Comparison of ENCODE assay signal across 28 cellular contexts in genomic region chr2:54862742-54863141, GRCh38.
"Had no signal": no experiment of that assay in that cellular context is flagged by ENCODE, and none has a peak within 500 bp of the region (broad histone marks: within the 10 kb centered on the region; RNA-seq: fewer than 3 reads in every experiment).

No MANE protein-coding gene starts in this region.

- H3K27me3 ChIP-seq: neural progenitor cell, ovary, right lobe of liver, sigmoid colon, stomach, thyroid gland, tibial nerve, upper lobe of left lung, vagina had no signal

- H3K4me1 ChIP-seq: neural progenitor cell, parathyroid adenoma, psoas muscle, sigmoid colon, stomach, thyroid gland, tibial nerve, upper lobe of left lung had no signal

- H3K27ac ChIP-seq: neural progenitor cell, ovary, parathyroid adenoma, psoas muscle, right lobe of liver, sigmoid colon, stomach, thoracic aorta, thyroid gland, tibial nerve, upper lobe of left lung, vagina had no signal

- H3K36me3 ChIP-seq: neural progenitor cell, ovary, right lobe of liver, sigmoid colon, stomach, thoracic aorta, thyroid gland, tibial nerve, upper lobe of left lung, vagina had no signal

- H3K4me3 ChIP-seq: neural progenitor cell, ovary, psoas muscle, right lobe of liver, sigmoid colon, stomach, thoracic aorta, thyroid gland, tibial nerve, upper lobe of left lung, vagina had no signal

- H3K27me3 Mint-ChIP-seq: naive thymus-derived CD8-positive, alpha-beta T cell; progenitor cell of endocrine pancreas; stimulated activated naive B cell treated with anti-CD40 and anti-IgM and Interleukin-4, amounts not matched to agents 10 μg/mL and 1 μg/mL and 100 μg/mL, for 72 hours; stimulated activated naive CD8-positive, alpha-beta T cell treated with anti-CD3 and anti-CD28 coated beads, Interleukin-15, Interleukin-2, amounts not matched to agents 100 ng/mL and 50 ng/mL, for 24 hours had no signal

- ATAC-seq: naive thymus-derived CD8-positive, alpha-beta T cell; psoas muscle; right cardiac atrium; right lobe of liver; stimulated activated effector memory CD8-positive, alpha-beta T cell treated with anti-CD3 and anti-CD28 coated beads, Interleukin-12 subunit alpha, Interleukin-12 subunit beta, amount 100 ng/mL, for 72 hours; stimulated activated naive B cell treated with anti-CD40 and anti-IgM and Interleukin-4, amounts not matched to agents 10 μg/mL and 1 μg/mL and 100 μg/mL, for 72 hours had no signal

- H3K27ac Mint-ChIP-seq: naive thymus-derived CD8-positive, alpha-beta T cell; neural progenitor cell; progenitor cell of endocrine pancreas; stimulated activated effector memory CD8-positive, alpha-beta T cell treated with anti-CD3 and anti-CD28 coated beads, Interleukin-12 subunit alpha, Interleukin-12 subunit beta, amount 100 ng/mL, for 72 hours; stimulated activated naive B cell treated with anti-CD40 and anti-IgM and Interleukin-4, amounts not matched to agents 10 μg/mL and 1 μg/mL and 100 μg/mL, for 72 hours; stimulated activated naive CD8-positive, alpha-beta T cell treated with anti-CD3 and anti-CD28 coated beads, Interleukin-15, Interleukin-2, amounts not matched to agents 100 ng/mL and 50 ng/mL, for 24 hours had no signal

- H3K9me3 Mint-ChIP-seq: neural progenitor cell; stimulated activated effector memory CD8-positive, alpha-beta T cell treated with anti-CD3 and anti-CD28 coated beads, Interleukin-12 subunit alpha, Interleukin-12 subunit beta, amount 100 ng/mL, for 72 hours; stimulated activated naive B cell treated with anti-CD40 and anti-IgM and Interleukin-4, amounts not matched to agents 10 μg/mL and 1 μg/mL and 100 μg/mL, for 72 hours; stimulated activated naive CD8-positive, alpha-beta T cell treated with anti-CD3 and anti-CD28 coated beads, Interleukin-15, Interleukin-2, amounts not matched to agents 100 ng/mL and 50 ng/mL, for 24 hours had no signal

- H3K36me3 Mint-ChIP-seq: neural progenitor cell; stimulated activated effector memory CD8-positive, alpha-beta T cell treated with anti-CD3 and anti-CD28 coated beads, Interleukin-12 subunit alpha, Interleukin-12 subunit beta, amount 100 ng/mL, for 72 hours; stimulated activated naive B cell treated with anti-CD40 and anti-IgM and Interleukin-4, amounts not matched to agents 10 μg/mL and 1 μg/mL and 100 μg/mL, for 72 hours had no signal

- H3K9ac ChIP-seq: neural progenitor cell, parathyroid adenoma had no signal

- H3K9me3 ChIP-seq: ovary, psoas muscle, right lobe of liver, stomach, thoracic aorta, thyroid gland, tibial nerve, upper lobe of left lung, vagina had no signal

- H3K4me2 ChIP-seq: neural progenitor cell had no signal

- H3K79me2 ChIP-seq: parathyroid adenoma had no signal

- H3K4me1 Mint-ChIP-seq: neural progenitor cell; stimulated activated effector memory CD8-positive, alpha-beta T cell treated with anti-CD3 and anti-CD28 coated beads, Interleukin-12 subunit alpha, Interleukin-12 subunit beta, amount 100 ng/mL, for 72 hours had no signal

- DNase-seq: naive thymus-derived CD8-positive, alpha-beta T cell; occipital lobe; ovary; posterior cingulate gyrus; psoas muscle; right cardiac atrium; right lobe of liver; sigmoid colon; small intestine; stimulated activated CD4-positive, alpha-beta T cell treated with anti-CD3 and anti-CD28 coated beads, Interleukin-15, amount 100 ng/mL, for 24 hours; stimulated activated CD4-positive, alpha-beta T cell treated with anti-CD3 and anti-CD28 coated beads, Interleukin-2, amount 100 ng/mL, for 24 hours; stimulated activated CD4-positive, alpha-beta T cell treated with anti-CD3 and anti-CD28 coated beads, Interleukin-2, amount 100 ng/mL, for 48 hours; stimulated activated CD4-positive, alpha-beta T cell treated with anti-CD3 and anti-CD28 coated beads, Interleukin-4, amount 100 ng/mL, for 24 hours; stimulated activated naive B cell treated with anti-CD40 and anti-IgM and Interleukin-4, amounts not matched to agents 10 μg/mL and 1 μg/mL and 100 μg/mL, for 72 hours; stimulated activated naive CD4-positive, alpha-beta T cell treated with Interleukin-2 at 50 U/mL for 16 hours; stomach; thyroid gland; trophoblast cell; upper lobe of left lung had no signal

- H2AFZ ChIP-seq: neural progenitor cell, parathyroid adenoma had no signal

- H3K4me3 Mint-ChIP-seq: naive thymus-derived CD8-positive, alpha-beta T cell; nephron; neural progenitor cell; stimulated activated effector memory CD8-positive, alpha-beta T cell treated with anti-CD3 and anti-CD28 coated beads, Interleukin-12 subunit alpha, Interleukin-12 subunit beta, amount 100 ng/mL, for 72 hours; stimulated activated naive B cell treated with anti-CD40 and anti-IgM and Interleukin-4, amounts not matched to agents 10 μg/mL and 1 μg/mL and 100 μg/mL, for 72 hours; stimulated activated naive CD8-positive, alpha-beta T cell treated with anti-CD3 and anti-CD28 coated beads, Interleukin-15, Interleukin-2, amounts not matched to agents 100 ng/mL and 50 ng/mL, for 24 hours had no signal
